In genomic region chr18:79465392-79465991, GRCh38 we compare ENCODE assay signal across 8 cellular contexts.
A peak's percentile ranks its signal among the peaks of the same experiment; 100 is the strongest.
DNase-seq lines count a peak whose midpoint lies in the region; ATAC-seq and TF ChIP-seq lines count a peak whose summit lies in the region.

No MANE protein-coding gene starts in this region.

- no peak for ATAC-seq in activated CD4-positive, alpha-beta T cell treated with anti-CD3 and anti-CD28 coated beads for 36 hours
- peak; percentile 65 for ATAC-seq in HG02973 (IDR thresholded peaks at IDR 0.05; ENCODE audit: unreplicated experiment)
- no peak for ATAC-seq in HG03159 (IDR thresholded peaks at IDR 0.05; ENCODE audit: unreplicated experiment)

- peaks cover 50% of the 10 kb centered on the region for H3K36me3 Mint-ChIP-seq in activated CD4-positive, alpha-beta T cell treated with anti-CD3 and anti-CD28 coated beads for 36 hours (ENCODE audit: low read depth)
- peaks cover 49% of the 10 kb centered on the region for H3K36me3 Mint-ChIP-seq in activated T-helper 2 cell treated with anti-CD3 and anti-CD28 coated beads, Interferon-gamma antibody, Interleukin-2, Interleukin-4, amounts not matched to agents 10 μg/mL and 5 μg/mL and 100 μg/mL, durations not matched to agents 14 hours and 24 hours and 36 hours (ENCODE audit: low read depth)

- peak overlapping the region; percentile 52 for H2AFZ ChIP-seq in neuron (ENCODE audit: low read depth, low read length)

- H3K9me3 Mint-ChIP-seq in activated CD4-positive, alpha-beta T cell treated with anti-CD3 and anti-CD28 coated beads for 36 hours (ENCODE audit: low read depth) = no peaks in the 10 kb centered on the region
- H3K9me3 Mint-ChIP-seq in activated T-helper 2 cell treated with anti-CD3 and anti-CD28 coated beads, Interferon-gamma antibody, Interleukin-2, Interleukin-4, amounts not matched to agents 10 μg/mL and 5 μg/mL and 100 μg/mL, durations not matched to agents 14 hours and 24 hours and 36 hours = no peaks in the 10 kb centered on the region

- peaks cover 2% of the 10 kb centered on the region for H3K4me1 Mint-ChIP-seq in activated CD4-positive, alpha-beta T cell treated with anti-CD3 and anti-CD28 coated beads for 36 hours
- H3K4me1 Mint-ChIP-seq in activated T-helper 2 cell treated with anti-CD3 and anti-CD28 coated beads, Interferon-gamma antibody, Interleukin-2, Interleukin-4, amounts not matched to agents 10 μg/mL and 5 μg/mL and 100 μg/mL, durations not matched to agents 14 hours and 24 hours and 36 hours (ENCODE audit: low read depth) = peaks cover 4% of the 10 kb centered on the region

- DNase-seq in activated CD4-positive, alpha-beta T cell treated with anti-CD3 and anti-CD28 coated beads for 36 hours = no peak
- no peak for DNase-seq in activated CD4-positive, alpha-beta T cell treated with anti-CD3 and anti-CD28 coated beads, Interleukin-2, amount 50 U/mL, for 4 hours
- no peak for DNase-seq in activated T-helper 2 cell treated with anti-CD3 and anti-CD28 coated beads, Interferon-gamma antibody, Interleukin-2, Interleukin-4, amounts not matched to agents 10 μg/mL and 5 μg/mL and 100 μg/mL, durations not matched to agents 14 hours and 24 hours and 36 hours (ENCODE audit: low spot score)
- DNase-seq in tibial artery = no peak
- DNase-seq in AML-193 (lab: John Stamatoyannopoulos, UW) = no peak

- CTCF ChIA-PET in activated CD4-positive, alpha-beta T cell treated with anti-CD3 and anti-CD28 coated beads for 36 hours (lab: Charles Lee) = interaction anchor here (1.0 kb wide), 1 partner anchor 87 kb away, joined by 3 read pairs; no protein-coding TSS in a partner anchor

- H3K27ac Mint-ChIP-seq in activated CD4-positive, alpha-beta T cell treated with anti-CD3 and anti-CD28 coated beads for 36 hours = peak overlapping the region; percentile 59
- peak overlapping the region; percentile 42 for H3K27ac Mint-ChIP-seq in activated T-helper 2 cell treated with anti-CD3 and anti-CD28 coated beads, Interferon-gamma antibody, Interleukin-2, Interleukin-4, amounts not matched to agents 10 μg/mL and 5 μg/mL and 100 μg/mL, durations not matched to agents 14 hours and 24 hours and 36 hours

- no peaks in the 10 kb centered on the region for H3K36me3 ChIP-seq in neuron (ENCODE audit: insufficient read depth, low read length)
- peaks cover 15 to 76% (median 50%) of the 10 kb centered on the region in 3 donors for H3K36me3 ChIP-seq in tibial artery

- H3K9me3 ChIP-seq in neuron (ENCODE audit: low read length) (no peaks in the 10 kb centered on the region), tibial artery (no peaks in the 10 kb centered on the region)

- POLR2A ChIA-PET in activated CD4-positive, alpha-beta T cell treated with anti-CD3 and anti-CD28 coated beads for 36 hours (lab: Charles Lee) = no interaction called here

- no peaks in the 10 kb centered on the region for H3K27me3 Mint-ChIP-seq in activated CD4-positive, alpha-beta T cell treated with anti-CD3 and anti-CD28 coated beads for 36 hours
- no peaks in the 10 kb centered on the region for H3K27me3 Mint-ChIP-seq in activated T-helper 2 cell treated with anti-CD3 and anti-CD28 coated beads, Interferon-gamma antibody, Interleukin-2, Interleukin-4, amounts not matched to agents 10 μg/mL and 5 μg/mL and 100 μg/mL, durations not matched to agents 14 hours and 24 hours and 36 hours (ENCODE audit: low read depth)

- H3K4me3 Mint-ChIP-seq in activated CD4-positive, alpha-beta T cell treated with anti-CD3 and anti-CD28 coated beads for 36 hours = no peak overlapping the region
- no peak overlapping the region for H3K4me3 Mint-ChIP-seq in activated T-helper 2 cell treated with anti-CD3 and anti-CD28 coated beads, Interferon-gamma antibody, Interleukin-2, Interleukin-4, amounts not matched to agents 10 μg/mL and 5 μg/mL and 100 μg/mL, durations not matched to agents 14 hours and 24 hours and 36 hours (ENCODE audit: low read depth)

- H3K4me1 ChIP-seq in neuron (ENCODE audit: insufficient read depth, low read length) = no peaks in the 10 kb centered on the region
- peaks cover 0 to 20% (median 8%) of the 10 kb centered on the region in 4 donors for H3K4me1 ChIP-seq in tibial artery

- H3K27me3 ChIP-seq in neuron (ENCODE audit: insufficient read depth, low read length) = no peaks in the 10 kb centered on the region
- no peaks in the 10 kb centered on the region for H3K27me3 ChIP-seq in tibial artery

- H3K27ac ChIP-seq in tibial artery = no peak overlapping the region

- no peak for TF ChIP-seq CTCF in tibial artery (IDR thresholded peaks at IDR 0.05)

- H3K4me3 ChIP-seq in neuron (ENCODE audit: low read length) (no peak overlapping the region), tibial artery (no peak overlapping the region)

- intact Hi-C loops in activated CD4-positive, alpha-beta T cell treated with anti-CD3 and anti-CD28 coated beads for 36 hours (cut with DNase I, micrococcal nuclease) = no loop called here
- intact Hi-C loops in activated T-helper 2 cell treated with anti-CD3 and anti-CD28 coated beads, Interferon-gamma antibody, Interleukin-2, Interleukin-4, amounts not matched to agents 10 μg/mL and 5 μg/mL and 100 μg/mL, durations not matched to agents 14 hours and 24 hours and 36 hours (cut with micrococcal nuclease) = no loop called here
- intact Hi-C loops in tibial artery (cut with DNase I; ENCODE audit: low total_unique reads) = no loop called here
